ENCODE assay signal across 25 cellular contexts in genomic region chr2:30808695-30809094, GRCh38. TPM values are rescaled to one million over a fixed set of nuclear protein-coding genes. Genes with fewer than 3 reads are reported as not detected.
"Had no signal": no experiment of that assay in that cellular context is flagged by ENCODE, and none has a peak within 500 bp of the region (broad histone marks: within the 10 kb centered on the region; RNA-seq: fewer than 3 reads in every experiment).

No MANE protein-coding gene starts in this region.

- ATAC-seq: stimulated activated effector memory CD8-positive, alpha-beta T cell treated with anti-CD3 and anti-CD28 coated beads, Interleukin-12 subunit alpha, Interleukin-12 subunit beta, amount 100 ng/mL, for 72 hours; stimulated activated memory B cell treated with anti-CD40 and anti-IgM and Interleukin-4, amounts not matched to agents 10 μg/mL and 1 μg/mL and 100 μg/mL, for 72 hours; stimulated activated naive B cell treated with anti-CD40 and anti-IgM and Interleukin-4, amounts not matched to agents 10 μg/mL and 1 μg/mL and 100 μg/mL, for 72 hours; stimulated activated naive CD8-positive, alpha-beta T cell treated with anti-CD3 and anti-CD28 coated beads, Interleukin-15, Interleukin-2, amounts not matched to agents 100 U/mL and 50 U/mL, for 24 hours; upper lobe of right lung had no signal

- H3K4me3 ChIP-seq: suprapubic skin, testis, thoracic aorta, thyroid gland, tibial artery, tibial nerve, transverse colon, upper lobe of left lung, upper lobe of right lung, uterus, vagina had no signal

- H3K27me3 ChIP-seq: testis, thyroid gland, tibial artery, tibial nerve, transverse colon, upper lobe of left lung, upper lobe of right lung, uterus, vagina had no signal

- H3K4me1 ChIP-seq: suprapubic skin, testis, tibial nerve, uterus, vagina had no signal

- H3K9me3 ChIP-seq: suprapubic skin, testis, thoracic aorta, thyroid gland, tibial artery, tibial nerve, transverse colon, upper lobe of left lung, upper lobe of right lung, uterus, vagina had no signal

- DNase-seq: stimulated activated CD4-positive, alpha-beta T cell treated with anti-CD3 and anti-CD28 coated beads, Interleukin-2, amount 100 ng/mL, for 48 hours; stimulated activated CD4-positive, alpha-beta T cell treated with anti-CD3 and anti-CD28 coated beads, Interleukin-4, amount 100 ng/mL, for 1 hour; stimulated activated CD4-positive, alpha-beta T cell treated with anti-CD3 and anti-CD28 coated beads, Interleukin-4, amount 100 ng/mL, for 24 hours; stimulated activated CD4-positive, alpha-beta T cell treated with anti-CD3 and anti-CD28 coated beads, Interleukin-4, amount 100 ng/mL, for 4 hours; stimulated activated CD8-positive, alpha-beta memory T cell treated with anti-CD3 and anti-CD28 coated beads, Interleukin-4, amount 100 ng/mL, for 48 hours; stimulated activated naive B cell treated with anti-CD40 and anti-IgM and Interleukin-4, amounts not matched to agents 10 μg/mL and 1 μg/mL and 100 μg/mL, for 72 hours; stimulated activated naive CD4-positive, alpha-beta T cell; stimulated activated naive CD4-positive, alpha-beta T cell treated with Interleukin-2 at 50 U/mL for 16 hours; stimulated activated naive CD8-positive, alpha-beta T cell treated with anti-CD3 and anti-CD28 coated beads, Interleukin-15, amount 100 ng/mL, for 72 hours; stimulated activated naive CD8-positive, alpha-beta T cell treated with anti-CD3 and anti-CD28 coated beads, Interleukin-15, Interleukin-2, amounts not matched to agents 100 U/mL and 50 U/mL, for 24 hours; substantia nigra; testis; thyroid gland; tibial artery; transverse colon; upper lobe of left lung; upper lobe of right lung; uterus had no signal

- H3K36me3 ChIP-seq: suprapubic skin, thoracic aorta, thyroid gland, tibial artery, tibial nerve, transverse colon, upper lobe of left lung, upper lobe of right lung, uterus, vagina had no signal

- H3K27ac ChIP-seq: suprapubic skin, testis, thoracic aorta, thyroid gland, tibial artery, tibial nerve, transverse colon, upper lobe of left lung, upper lobe of right lung, uterus, vagina had no signal

RNA-seq across cellular contexts. Expression of gene CAPN13, which starts 1.4 kb away (rescaled TPM):
- total RNA-seq: subcutaneous adipose tissue, tibial nerve, vagina had no signal
